17 cellular contexts compared by ENCODE assay signal in genomic region chr3:111829023-111829422, GRCh38.
"Had no signal": no experiment of that assay in that cellular context is flagged by ENCODE, and none has a peak within 500 bp of the region (broad histone marks: within the 10 kb centered on the region; RNA-seq: fewer than 3 reads in every experiment).

No MANE protein-coding gene starts in this region.

- ATAC-seq: HepG2 had no signal

- DNase-seq: IMR-90, Kasumi-1, MM.1S, NCI-H1092 treated with DMSO at 0.1 percent for 48 hours, NCI-H1436, NCI-H187, NCI-H2029, NCI-H2081 treated with DMSO at 0.1 percent for 48 hours, NCI-H2171 treated with DMSO at 0.1 percent for 48 hours, NCI-H524, NCI-H69, NCI-H774, RPMI8226, SHP77, SK-N-SH had no signal

- H3K9ac ChIP-seq: KMS-11, SK-N-SH had no signal

- H3K27ac ChIP-seq: KMS-11 had no signal

- H3K9me3 ChIP-seq: SK-N-SH had no signal

- H3K4me2 ChIP-seq: KMS-11, SK-N-SH had no signal
